13 cellular contexts compared by ENCODE assay signal in genomic region chr11:87300640-87301381, GRCh38.
DNase-seq lines count a peak whose midpoint lies in the region; ATAC-seq and TF ChIP-seq lines count a peak whose summit lies in the region.
"Had no signal": no experiment of that assay in that cellular context is flagged by ENCODE, and none has a peak within 500 bp of the region (broad histone marks: within the 10 kb centered on the region; RNA-seq: fewer than 3 reads in every experiment).

No MANE protein-coding gene starts in this region.

- peak overlapping the region; percentile 65 to 70 for H3K27ac Mint-ChIP-seq in natural killer cell
- H3K27ac Mint-ChIP-seq: activated naive CD8-positive, alpha-beta T cell treated with anti-CD3 and anti-CD28 coated beads, Interleukin-2, amount 50 U/mL, for 24 hours had no signal

- no peaks in the 10 kb centered on the region for H3K9me3 Mint-ChIP-seq in natural killer cell
- H3K9me3 Mint-ChIP-seq: activated naive CD8-positive, alpha-beta T cell treated with anti-CD3 and anti-CD28 coated beads, Interleukin-2, amount 50 U/mL, for 24 hours had no signal

- TF ChIP-seq CTCF in natural killer cell (IDR thresholded peaks at IDR 0.05) = no peak

- H3K36me3 Mint-ChIP-seq in natural killer cell = no peaks in the 10 kb centered on the region

- peaks cover 28 to 35% of the 10 kb centered on the region in 2 donors for H3K4me1 Mint-ChIP-seq in natural killer cell

- ATAC-seq in HG02970 (IDR thresholded peaks at IDR 0.05; ENCODE audit: low FRiP score, unreplicated experiment) = peak; percentile 58
- ATAC-seq in natural killer cell = peak; percentile 70 to 76 (median 73)
- ATAC-seq in HG02870 (IDR thresholded peaks at IDR 0.05; ENCODE audit: unreplicated experiment) = no peak
- ATAC-seq: activated naive CD8-positive, alpha-beta T cell treated with anti-CD3 and anti-CD28 coated beads, Interleukin-2, amount 50 U/mL, for 24 hours had no signal

- no peak overlapping the region for H3K4me3 Mint-ChIP-seq in natural killer cell
- H3K4me3 Mint-ChIP-seq: activated naive CD8-positive, alpha-beta T cell treated with anti-CD3 and anti-CD28 coated beads, Interleukin-2, amount 50 U/mL, for 24 hours had no signal

- intact Hi-C loops in natural killer cell (cut with micrococcal nuclease) = no loop called here

- peak; percentile 20 for DNase-seq in DMS 273 (lab: John Stamatoyannopoulos, UW; ENCODE audit: unreplicated experiment)
- DNase-seq in DMS 273 treated with DMSO at 0.1 percent for 48 hours (lab: John Stamatoyannopoulos, UW) = no peak
- peak; percentile 51 for DNase-seq in SK-N-DZ (ENCODE audit: low spot score)
- no peak for DNase-seq in natural killer cell
- no peak for DNase-seq in activated effector memory CD4-positive, alpha-beta T cell treated with Interleukin-2 at 50 U/mL for 16 hours
- DNase-seq in NCI-H1417 treated with DMSO at 0.1 percent for 48 hours (lab: John Stamatoyannopoulos, UW) = no peak
- DNase-seq: 8988T; activated naive CD8-positive, alpha-beta T cell treated with anti-CD3 and anti-CD28 coated beads, Interleukin-2, amount 50 U/mL, for 24 hours; foreskin fibroblast; NCI-H748 treated with DMSO at 0.1 percent for 48 hours; thyroid gland had no signal

- no peaks in the 10 kb centered on the region for H3K27me3 Mint-ChIP-seq in natural killer cell (ENCODE audit: low read depth in 2 of 2)
- H3K27me3 Mint-ChIP-seq: activated naive CD8-positive, alpha-beta T cell treated with anti-CD3 and anti-CD28 coated beads, Interleukin-2, amount 50 U/mL, for 24 hours had no signal

Comparison
In these comparisons a context has a peak if more than half of its experiments do, and no peak if none do; other contexts are left out.
1. DNase-seq: peak in DMS 273 (single experiment) and SK-N-DZ (single experiment); none in DMS 273 treated with DMSO at 0.1 percent for 48 hours (single experiment), natural killer cell (single experiment), activated effector memory CD4-positive, alpha-beta T cell treated with Interleukin-2 at 50 U/mL for 16 hours (single experiment) and NCI-H1417 treated with DMSO at 0.1 percent for 48 hours (single experiment).